In genomic region chr2:170126071-170126728, GRCh38 we compare ENCODE assay signal across 1 cellular context.
TF ChIP-seq lines count a peak whose summit lies in the region.

No MANE protein-coding gene starts in this region.

TF ChIP-seq in HepG2, 621 proteins besides CTCF, POLR2A, EP300 and RAD21 (continued from another document):
- TF ChIP-seq HIC2 (CRISPR knock-in tag; IDR thresholded peaks at IDR 0.05; ENCODE audit: low read depth) (peak; percentile 57; the same call in 1 of the 2 replicates), FOXA3 (CRISPR knock-in tag; IDR thresholded peaks at IDR 0.05) (0 out of 2 replicates have a peak, but pooled peaks have one; percentile 19)
